In the genomic region with DNA sequence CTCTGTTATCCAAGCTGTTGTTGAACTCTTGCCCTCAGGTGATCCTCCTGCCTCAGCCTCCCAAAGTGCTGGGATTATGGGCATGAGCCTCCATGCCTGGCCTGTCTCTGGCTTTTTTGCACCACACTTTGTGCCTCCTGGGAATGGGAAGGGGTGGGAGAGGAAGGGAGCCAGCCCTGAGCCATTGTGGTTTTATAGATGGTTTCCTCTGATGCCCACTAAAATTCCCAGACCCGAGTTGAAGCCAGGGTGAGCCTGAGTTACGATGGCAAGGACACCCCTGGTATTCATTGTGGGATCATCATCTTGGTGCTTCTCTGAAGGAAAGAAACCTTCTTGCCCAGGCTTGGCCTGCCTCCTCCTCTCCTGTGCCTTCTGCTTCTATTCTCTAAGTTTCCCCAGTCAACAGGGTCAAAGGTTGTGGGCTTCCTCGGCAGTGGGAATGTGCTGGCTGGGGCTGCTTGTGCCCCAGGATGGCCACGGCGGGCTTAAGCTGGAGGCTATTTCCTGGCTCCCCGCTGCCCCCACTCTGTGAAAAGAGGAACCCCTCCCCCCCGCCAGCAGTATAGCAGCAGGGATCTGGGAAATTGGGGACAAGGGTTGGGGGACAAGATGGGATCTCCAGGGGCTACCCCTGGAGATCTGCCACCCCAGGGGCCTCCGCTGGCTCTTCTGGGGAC, we compare ENCODE assay signal across 23 cellular contexts.
DNase-seq lines count a peak whose midpoint lies in the region; ATAC-seq and TF ChIP-seq lines count a peak whose summit lies in the region.
"Had no signal": no experiment of that assay in that cellular context is flagged by ENCODE, and none has a peak within 500 bp of the region (broad histone marks: within the 10 kb centered on the region; RNA-seq: fewer than 3 reads in every experiment).

No MANE protein-coding gene starts in this region.

- H3K23ac ChIP-seq in H9 (ENCODE audit: insufficient read length, low read depth, low read length), result no peak overlapping the region

- H3K9me3 Mint-ChIP-seq in CD14-positive monocyte (no peaks in the 10 kb centered on the region), H9 (no peaks in the 10 kb centered on the region)
- H3K9me3 Mint-ChIP-seq in dendritic cell treated with granulocyte-macrophage colony-stimulating factor and Interleukin-4, amounts not matched to agents 40 ng/mL and 50 ng/mL, for 4 days, result no peaks in the 10 kb centered on the region
- H3K9me3 Mint-ChIP-seq: CD4-positive, alpha-beta memory T cell; T-helper 1 cell treated with Interleukin-12 subunit alpha and Interleukin-12 subunit beta and Interleukin-4 antibody, amounts not matched to agents 30 μg/mL and 1 μg/mL, for 36 hours had no signal

- H4K8ac ChIP-seq in H9 (replicated peaks; ENCODE audit: insufficient read length, low read depth, low read length), result no peak overlapping the region

- no CpG with 5 or more reads among the region's 8 CpGs for WGBS in H9 (ENCODE audit: extremely low coverage, insufficient read length, low lambda C conversion rate)

- no peak overlapping the region for H3K18ac ChIP-seq in H9 (ENCODE audit: insufficient read length, low read depth, low read length)

- no peaks in the 10 kb centered on the region for H3K23me2 ChIP-seq in H9 (ENCODE audit: insufficient read length, low read depth, low read length, poor library complexity, severe bottlenecking)

- H2BK20ac ChIP-seq in H9 (ENCODE audit: low read depth, low read length, poor library complexity, severe bottlenecking), result no peak overlapping the region

- no peaks in the 10 kb centered on the region for H3K4me1 ChIP-seq in H9 (ENCODE audit: insufficient read depth, low read length)

- H2BK5ac ChIP-seq in H9 (ENCODE audit: insufficient read length, low read length), result no peak overlapping the region

- H2BK15ac ChIP-seq in H9 (ENCODE audit: low read depth, low read length), result no peak overlapping the region

- ATAC-seq in GM21737 (IDR thresholded peaks at IDR 0.05; ENCODE audit: unreplicated experiment), result no peak
- ATAC-seq: stimulated activated naive CD8-positive, alpha-beta T cell treated with anti-CD3 and anti-CD28 coated beads, Interleukin-15, Interleukin-2, amounts not matched to agents 100 U/mL and 50 U/mL, for 24 hours had no signal

- no peak overlapping the region for H3K4ac ChIP-seq in H9 (ENCODE audit: low read depth, low read length)

- H2AFZ ChIP-seq in H9 (ENCODE audit: low read length), result no peak overlapping the region

- no peak overlapping the region for H3K14ac ChIP-seq in H9 (ENCODE audit: insufficient read depth, low read length)

- H3K4me1 Mint-ChIP-seq in CD14-positive monocyte, result peaks cover 4% of the 10 kb centered on the region
- peaks cover 6 to 8% of the 10 kb centered on the region in 2 experiments for H3K4me1 Mint-ChIP-seq in H9
- H3K4me1 Mint-ChIP-seq in dendritic cell treated with granulocyte-macrophage colony-stimulating factor and Interleukin-4, amounts not matched to agents 40 ng/mL and 50 ng/mL, for 4 days (ENCODE audit: low read depth), result peaks cover 78% of the 10 kb centered on the region

- no peaks in the 10 kb centered on the region for H3K79me1 ChIP-seq in H9 (ENCODE audit: insufficient read depth, low read depth, low read length, poor library complexity, severe bottlenecking)

- DNase-seq in CD14-positive monocyte (ENCODE audit: low spot score) (no peak), H9 (no peak), renal cortical epithelial cell (ENCODE audit: low read depth) (peak; percentile 53), T-helper 1 cell (no peak), NCI-H1694 treated with DMSO at 0.1 percent for 48 hours (lab: John Stamatoyannopoulos, UW) (no peak)
- DNase-seq: activated CD4-positive, alpha-beta T cell treated with anti-CD3 and anti-CD28 coated beads for 48 hours; activated naive CD4-positive, alpha-beta T cell treated with anti-CD3 and anti-CD28 coated beads, Interleukin-2, amount 50 U/mL, for 16 hours; CD4-positive, alpha-beta memory T cell; DMS153; KBM-7; kidney glomerular epithelial cell; MG63; NCI-H1417 treated with DMSO at 0.1 percent for 48 hours; NCI-H510A treated with DMSO at 0.1 percent for 48 hours; NK-92 treated with Interleukin-12 subunit alpha and Interleukin-12 subunit beta, amount 100 ng/mL, for 24 hours; SJCRH30; stimulated activated CD4-positive, alpha-beta T cell treated with anti-CD3 and anti-CD28 coated beads, Interleukin-4, amount 100 ng/mL, for 24 hours; stimulated activated naive CD8-positive, alpha-beta T cell treated with anti-CD3 and anti-CD28 coated beads, Interleukin-15, Interleukin-2, amounts not matched to agents 100 U/mL and 50 U/mL, for 24 hours; thyroid gland had no signal

- no peak for TF ChIP-seq CTCF in CD14-positive monocyte (IDR thresholded peaks at IDR 0.05)
- TF ChIP-seq CTCF in H9 (conservative IDR thresholded peaks at IDR 0.05), result 0 out of 3 replicates have a peak, but pooled peaks have one; percentile 28

- no peaks in the 10 kb centered on the region for H3K27me3 Mint-ChIP-seq in CD14-positive monocyte (ENCODE audit: low read depth in 3 of 3)
- no peaks in the 10 kb centered on the region for H3K27me3 Mint-ChIP-seq in H9 (ENCODE audit: low read depth)
- no peaks in the 10 kb centered on the region for H3K27me3 Mint-ChIP-seq in dendritic cell treated with granulocyte-macrophage colony-stimulating factor and Interleukin-4, amounts not matched to agents 40 ng/mL and 50 ng/mL, for 4 days
- H3K27me3 Mint-ChIP-seq: CD4-positive, alpha-beta memory T cell; progenitor cell of endocrine pancreas had no signal

- H2AK5ac ChIP-seq in H9 (ENCODE audit: insufficient read length, low read length), result no peak overlapping the region

- H3K27ac Mint-ChIP-seq in CD14-positive monocyte (peak overlapping the region; percentile 18 to 85 (median 62)), H9 (peak overlapping the region in 1 of 3 experiments; percentile 81; a peak in 2 of 7 replicates)
- H3K27ac Mint-ChIP-seq in dendritic cell treated with granulocyte-macrophage colony-stimulating factor and Interleukin-4, amounts not matched to agents 40 ng/mL and 50 ng/mL, for 4 days, result peak overlapping the region; percentile 62
- H3K27ac Mint-ChIP-seq: progenitor cell of endocrine pancreas; T-helper 1 cell treated with Interleukin-12 subunit alpha and Interleukin-12 subunit beta and Interleukin-4 antibody, amounts not matched to agents 30 μg/mL and 1 μg/mL, for 36 hours had no signal

- no peaks in the 10 kb centered on the region for H3K27me3 ChIP-seq in H9 (ENCODE audit: insufficient read depth, low read length)
- H3K27me3 ChIP-seq: MG63, SJCRH30, thyroid gland had no signal

- H3K56ac ChIP-seq in H9 (ENCODE audit: insufficient read length, low read depth, low read length), result no peak overlapping the region

- H2BK12ac ChIP-seq in H9 (ENCODE audit: insufficient read length, low read depth, low read length), result no peak overlapping the region

- H4K20me1 ChIP-seq in H9 (ENCODE audit: control insufficient read depth, insufficient read depth, insufficient read length), result no peaks in the 10 kb centered on the region

- H3K36me3 Mint-ChIP-seq in CD14-positive monocyte, result peaks cover 94 to 98% of the 10 kb centered on the region in 2 donors
- H3K36me3 Mint-ChIP-seq in H9 (ENCODE audit: insufficient read depth in 1 of 3, low read depth in 3 of 3), result peaks cover 6 to 15% (median 9%) of the 10 kb centered on the region in 3 experiments; a peak in 4 of 7 replicates
- H3K36me3 Mint-ChIP-seq in dendritic cell treated with granulocyte-macrophage colony-stimulating factor and Interleukin-4, amounts not matched to agents 40 ng/mL and 50 ng/mL, for 4 days (ENCODE audit: low read depth), result peaks cover 100% of the 10 kb centered on the region

- no peak overlapping the region for H3K4me2 ChIP-seq in H9 (ENCODE audit: insufficient read depth, insufficient read length, low read length)

- intact Hi-C loops in CD14-positive monocyte (cut with micrococcal nuclease), result no loop called here
- intact Hi-C loops in dendritic cell treated with granulocyte-macrophage colony-stimulating factor and Interleukin-4, amounts not matched to agents 40 ng/mL and 50 ng/mL, for 4 days (cut with micrococcal nuclease), result no loop called here

- no peak overlapping the region for H4K5ac ChIP-seq in H9 (ENCODE audit: insufficient read length, low read depth, low read length)

- no peak overlapping the region for H3K9ac ChIP-seq in H9 (ENCODE audit: extremely low read depth, insufficient read length, low read length)

- H2BK120ac ChIP-seq in H9 (ENCODE audit: low read depth, low read length, poor library complexity, severe bottlenecking), result no peak overlapping the region

- no peaks in the 10 kb centered on the region for H3K79me2 ChIP-seq in H9 (ENCODE audit: insufficient read depth, low read length)

- no peak overlapping the region for H3K27ac ChIP-seq in H9 (ENCODE audit: insufficient read length, low read depth, low read length)
- H3K27ac ChIP-seq: SJCRH30 had no signal

- no peaks in the 10 kb centered on the region for H3K9me3 ChIP-seq in H9 (ENCODE audit: control insufficient read depth, low read depth, low read length)
- H3K9me3 ChIP-seq: MG63, SJCRH30, thyroid gland had no signal

- no peak overlapping the region for H3T11ph ChIP-seq in H9 (ENCODE audit: low read length)

- H3K4me3 Mint-ChIP-seq in CD14-positive monocyte, result no peak overlapping the region
- no peak overlapping the region for H3K4me3 Mint-ChIP-seq in H9
- H3K4me3 Mint-ChIP-seq in dendritic cell treated with granulocyte-macrophage colony-stimulating factor and Interleukin-4, amounts not matched to agents 40 ng/mL and 50 ng/mL, for 4 days, result no peak overlapping the region
- H3K4me3 Mint-ChIP-seq: CD4-positive, alpha-beta memory T cell; T-helper 1 cell treated with Interleukin-12 subunit alpha and Interleukin-12 subunit beta and Interleukin-4 antibody, amounts not matched to agents 30 μg/mL and 1 μg/mL, for 36 hours had no signal

- H4K91ac ChIP-seq in H9 (ENCODE audit: insufficient read length, low read depth, low read length), result no peak overlapping the region
